In genomic region chr1:68181165-68181556, GRCh38 we compare ENCODE assay signal across 16 cellular contexts. TPM values are rescaled to one million over a fixed set of nuclear protein-coding genes. Genes with fewer than 3 reads are reported as not detected.
DNase-seq lines count a peak whose midpoint lies in the region; ATAC-seq and TF ChIP-seq lines count a peak whose summit lies in the region.
"Had no signal": no experiment of that assay in that cellular context is flagged by ENCODE, and none has a peak within 500 bp of the region (broad histone marks: within the 10 kb centered on the region; RNA-seq: fewer than 3 reads in every experiment).

No MANE protein-coding gene starts in this region.

- TF ChIP-seq POLR2A in GM18505 (IDR thresholded peaks at IDR 0.05; ENCODE audit: borderline replicate concordance, extremely low read depth, insufficient read depth, insufficient read length) (no peak), right lobe of liver (IDR thresholded peaks at IDR 0.05) (no peak), gastrocnemius medialis (IDR thresholded peaks at IDR 0.05) (no peak)

- no peaks in the 10 kb centered on the region for H3K4me1 Mint-ChIP-seq in natural killer cell

- H3K27me3 ChIP-seq in right lobe of liver = no peaks in the 10 kb centered on the region
- no peaks in the 10 kb centered on the region for H3K27me3 ChIP-seq in gastrocnemius medialis

- H3K36me3 ChIP-seq in right lobe of liver (no peaks in the 10 kb centered on the region), gastrocnemius medialis (no peaks in the 10 kb centered on the region)
- H3K36me3 ChIP-seq: thoracic aorta had no signal

- DNase-seq in right lobe of liver = no peak
- no peak for DNase-seq in gastrocnemius medialis
- DNase-seq in natural killer cell = no peak
- DNase-seq in superior temporal gyrus (ENCODE audit: extremely low spot score) = no peak
- DNase-seq: activated CD8-positive, alpha-beta T cell treated with anti-CD3 and anti-CD28 coated beads for 36 hours; activated effector memory CD4-positive, alpha-beta T cell treated with anti-CD3 and anti-CD28 coated beads, Interleukin-2, amount 50 U/mL, for 16 hours; IMR-90; NCI-H1092; NCI-H345; OCI-M1 had no signal

- TF ChIP-seq CTCF in right lobe of liver (IDR thresholded peaks at IDR 0.05) (no peak), gastrocnemius medialis (IDR thresholded peaks at IDR 0.05 in 4 of 5, conservative IDR thresholded peaks at IDR 0.05 in 1 of 5) (no peak), natural killer cell (IDR thresholded peaks at IDR 0.05) (no peak)

- H3K4me3 Mint-ChIP-seq in natural killer cell = no peak overlapping the region
- H3K4me3 Mint-ChIP-seq: activated CD8-positive, alpha-beta T cell treated with anti-CD3 and anti-CD28 coated beads for 36 hours had no signal

- ATAC-seq in GM18505 (IDR thresholded peaks at IDR 0.05; ENCODE audit: unreplicated experiment) = peak; percentile 27
- peak; percentile 41 for ATAC-seq in GM21360 (IDR thresholded peaks at IDR 0.05; ENCODE audit: unreplicated experiment)
- peak; percentile 42 for ATAC-seq in HG02763 (IDR thresholded peaks at IDR 0.05; ENCODE audit: unreplicated experiment)
- peak; percentile 22 for ATAC-seq in HG03520 (IDR thresholded peaks at IDR 0.05; ENCODE audit: unreplicated experiment)
- ATAC-seq in right lobe of liver = no peak
- no peak for ATAC-seq in gastrocnemius medialis
- ATAC-seq in natural killer cell = no peak
- ATAC-seq: activated CD8-positive, alpha-beta T cell treated with anti-CD3 and anti-CD28 coated beads for 36 hours had no signal

- peaks cover 0 to 3% of the 10 kb centered on the region in 2 donors for H3K27me3 Mint-ChIP-seq in natural killer cell (ENCODE audit: low read depth in 2 of 2)
- H3K27me3 Mint-ChIP-seq: progenitor cell of endocrine pancreas had no signal

- 60% methylated on average over 1 of the region's 1 CpG for WGBS in right lobe of liver (ENCODE audit: insufficient coverage, low coverage, low lambda C conversion rate, missing lambda C conversion rate)

- H3K9me3 Mint-ChIP-seq in natural killer cell = peaks cover 0 to 4% of the 10 kb centered on the region in 2 donors
- H3K9me3 Mint-ChIP-seq: activated CD8-positive, alpha-beta T cell treated with anti-CD3 and anti-CD28 coated beads for 36 hours had no signal

- H3K4me1 ChIP-seq in right lobe of liver (no peaks in the 10 kb centered on the region), gastrocnemius medialis (peaks cover 0 to 6% of the 10 kb centered on the region in 2 donors)

- in situ Hi-C loops in gastrocnemius medialis (cut with MboI; ENCODE audit: low sequenced_read_pairs in 4 of 4) = no loop called here

- no peak overlapping the region for H3K27ac Mint-ChIP-seq in natural killer cell
- H3K27ac Mint-ChIP-seq: activated CD8-positive, alpha-beta T cell treated with anti-CD3 and anti-CD28 coated beads for 36 hours; progenitor cell of endocrine pancreas had no signal

- intact Hi-C loops in right lobe of liver (cut with DNase I) = no loop called here
- intact Hi-C loops in gastrocnemius medialis (cut with DNase I; ENCODE audit: low total_unique reads) = no loop called here
- intact Hi-C loops in natural killer cell (cut with micrococcal nuclease) = no loop called here

- H3K36me3 Mint-ChIP-seq in natural killer cell = no peaks in the 10 kb centered on the region

- H3K27ac ChIP-seq in right lobe of liver (no peak overlapping the region), gastrocnemius medialis (no peak overlapping the region)
- H3K27ac ChIP-seq: thoracic aorta had no signal

- H3K4me3 ChIP-seq in right lobe of liver (no peak overlapping the region), gastrocnemius medialis (no peak overlapping the region)
- H3K4me3 ChIP-seq: thoracic aorta had no signal

- no peaks in the 10 kb centered on the region for H3K9me3 ChIP-seq in right lobe of liver
- H3K9me3 ChIP-seq in gastrocnemius medialis = no peaks in the 10 kb centered on the region
- H3K9me3 ChIP-seq: thoracic aorta had no signal

RNA-seq across cellular contexts. Expression of gene WLS, which starts 51.2 kb away (rescaled TPM):
- total RNA-seq in right lobe of liver (10 to 100 TPM in 5 of 6 experiments, 1 to 10 TPM in 1; 9.3 to 36.0 (median 25.8) TPM), gastrocnemius medialis (10 to 100 TPM in 3 of 4 donors, 1 to 10 TPM in 1; 8.6 to 15.7 (median 11.6) TPM), natural killer cell (1 to 10 TPM in 1 of 3 donors, under 1 TPM in 1, not detected in 1; 0.75 to 1.4 TPM)
- total RNA-seq: activated CD8-positive, alpha-beta T cell treated with anti-CD3 and anti-CD28 coated beads for 36 hours had no signal

Comparison
In these comparisons a context has a peak if more than half of its experiments do, and no peak if none do; other contexts are left out.
1. ATAC-seq: peak in GM18505 (single experiment), GM21360 (single experiment), HG02763 (single experiment) and HG03520 (single experiment); none in right lobe of liver (0 of 4), gastrocnemius medialis (0 of 2) and natural killer cell (0 of 3).